ENCODE assay signal across 12 cellular contexts in genomic region chr3:113560845-113561623, GRCh38. TPM values are rescaled to one million over a fixed set of nuclear protein-coding genes. Genes with fewer than 3 reads are reported as not detected.
DNase-seq lines count a peak whose midpoint lies in the region; ATAC-seq and TF ChIP-seq lines count a peak whose summit lies in the region.
"Had no signal": no experiment of that assay in that cellular context is flagged by ENCODE, and none has a peak within 500 bp of the region (broad histone marks: within the 10 kb centered on the region; RNA-seq: fewer than 3 reads in every experiment).

No MANE protein-coding gene starts in this region.

- no peaks in the 10 kb centered on the region for H3K27me3 Mint-ChIP-seq in memory B cell

- H3K27me3 ChIP-seq in dorsolateral prefrontal cortex (no peaks in the 10 kb centered on the region), left lung (no peaks in the 10 kb centered on the region)
- H3K27me3 ChIP-seq: transverse colon had no signal

- no peaks in the 10 kb centered on the region for H3K9me3 ChIP-seq in left lung
- H3K9me3 ChIP-seq: transverse colon had no signal

- H3K9me3 Mint-ChIP-seq in memory B cell = no peaks in the 10 kb centered on the region

- H3K27ac Mint-ChIP-seq in memory B cell = peak overlapping the region; percentile 83

- peaks cover 15% of the 10 kb centered on the region for H3K36me3 Mint-ChIP-seq in memory B cell

- no peak for TF ChIP-seq CTCF in dorsolateral prefrontal cortex (IDR thresholded peaks at IDR 0.05 in 54 of 56, conservative IDR thresholded peaks at IDR 0.05 in 2 of 56; ENCODE audit: low read depth in 1 of 56, partially characterized antibody in 56 of 56)
- no peak for TF ChIP-seq CTCF in left lung (IDR thresholded peaks at IDR 0.05)

- no peaks in the 10 kb centered on the region for H3K4me1 ChIP-seq in left lung

- DNase-seq in COLO829 (ENCODE audit: low spot score) (peak; percentile 49), M059J (ENCODE audit: low read depth) (peak; percentile 69), dermis blood vessel endothelial cell (peak; percentile 74), memory B cell (ENCODE audit: low spot score in 2 of 2) (no peak), dorsolateral prefrontal cortex (no peak), left lung (no peak)
- DNase-seq in stimulated activated CD4-positive, alpha-beta T cell treated with anti-CD3 and anti-CD28 coated beads, Interleukin-12 subunit alpha, Interleukin-12 subunit beta, amount 100 ng/mL, for 4 hours = no peak
- DNase-seq: activated gamma-delta T cell, NCI-H510A, transverse colon had no signal

- H3K4me1 Mint-ChIP-seq in memory B cell = peaks cover 30% of the 10 kb centered on the region

- ATAC-seq in memory B cell (ENCODE audit: low read depth) = no peak
- ATAC-seq in GM18498 (IDR thresholded peaks at IDR 0.05; ENCODE audit: unreplicated experiment) = no peak
- no peak for ATAC-seq in left lung
- ATAC-seq: Right ventricle myocardium inferior had no signal

- no peak overlapping the region for H3K4me3 Mint-ChIP-seq in memory B cell

- H3K4me3 ChIP-seq in dorsolateral prefrontal cortex (no peak overlapping the region), left lung (no peak overlapping the region)
- H3K4me3 ChIP-seq: transverse colon had no signal

- no peaks in the 10 kb centered on the region for H3K36me3 ChIP-seq in left lung
- H3K36me3 ChIP-seq: transverse colon had no signal

- H3K27ac ChIP-seq in dorsolateral prefrontal cortex (no peak overlapping the region), left lung (no peak overlapping the region)
- H3K27ac ChIP-seq: transverse colon had no signal

- intact Hi-C loops in dorsolateral prefrontal cortex (cut with DNase I) = no loop called here
- intact Hi-C loops in left lung (cut with DNase I) = no loop called here

RNA-seq across cellular contexts. Expression of gene SIDT1, which starts 28.7 kb away (rescaled TPM):
- total RNA-seq in M059J (2014; rRNA removed; shearing (Covaris generic)) = 0.17 TPM in 1 of 2 replicates, not detected in the other
- total RNA-seq in dermis blood vessel endothelial cell (0.09 TPM in 1 of 2 replicates, not detected in the other), dorsolateral prefrontal cortex (10 to 100 TPM; 20.1 to 84.0 (median 47.1) TPM), left lung (1 to 10 TPM; 4.1 to 4.7 TPM)

RNA-seq across cellular contexts. Expression of gene SPICE1, which starts 46.1 kb away (rescaled TPM):
- total RNA-seq in M059J (2014; rRNA removed; shearing (Covaris generic)) = 24.9 and 26.5 TPM in 2 replicates
- total RNA-seq in dermis blood vessel endothelial cell (6.6 and 8.5 TPM in 2 replicates), dorsolateral prefrontal cortex (10 to 100 TPM in 114 of 120 experiments, 1 to 10 TPM in 6; 6.4 to 32.4 (median 16.8) TPM), left lung (10 to 100 TPM; 15.9 to 20.7 TPM)

Comparison
In these comparisons a context has a peak if more than half of its experiments do, and no peak if none do; other contexts are left out.
1. DNase-seq: peak in COLO829 (single experiment), M059J (single experiment) and dermis blood vessel endothelial cell (single experiment); none in memory B cell (0 of 2), dorsolateral prefrontal cortex (0 of 10), left lung (0 of 2) and stimulated activated CD4-positive, alpha-beta T cell treated with anti-CD3 and anti-CD28 coated beads, Interleukin-12 subunit alpha, Interleukin-12 subunit beta, amount 100 ng/mL, for 4 hours (single experiment).